ENCODE assay signal across 19 cellular contexts in the genomic region with DNA sequence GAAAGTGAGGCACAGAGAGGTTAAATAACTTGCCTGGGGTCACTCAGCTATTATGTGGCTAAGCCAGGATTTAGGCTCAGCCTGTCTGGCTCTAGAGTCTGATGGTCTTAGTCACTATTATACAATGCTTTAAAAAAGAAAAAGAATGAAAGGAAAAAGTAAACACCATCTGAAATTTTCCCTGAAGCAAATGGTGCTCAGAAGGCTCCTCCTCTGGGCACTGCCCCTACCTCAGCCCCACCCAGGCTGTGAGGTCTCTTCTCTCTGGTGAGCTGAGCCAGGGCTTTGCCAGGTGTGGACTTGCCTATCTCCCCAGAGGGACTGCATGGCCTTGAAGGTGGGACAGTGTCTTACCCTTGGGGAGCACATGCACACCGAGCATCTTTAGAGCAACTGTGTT.
"Had no signal": no experiment of that assay in that cellular context is flagged by ENCODE, and none has a peak within 500 bp of the region (broad histone marks: within the 10 kb centered on the region; RNA-seq: fewer than 3 reads in every experiment).

No MANE protein-coding gene starts in this region.

- H3K4me3 ChIP-seq: skin epidermis had no signal

- H3K27me3 ChIP-seq: foreskin keratinocyte had no signal

- H3K4me3 Mint-ChIP-seq: activated CD8-positive, alpha-beta memory T cell treated with anti-CD3 and anti-CD28 coated beads, Interleukin-2, amount 10 ng/mL, durations not matched to agents 7 days and 5 days; activated naive CD4-positive, alpha-beta T cell treated with anti-CD3 and anti-CD28 coated beads for 36 hours; nephron; T-cell had no signal

- H3K27ac Mint-ChIP-seq: activated CD8-positive, alpha-beta memory T cell treated with anti-CD3 and anti-CD28 coated beads, Interleukin-2, amount 10 ng/mL, durations not matched to agents 7 days and 5 days; activated naive CD4-positive, alpha-beta T cell treated with anti-CD3 and anti-CD28 coated beads for 36 hours; activated T-helper 2 cell treated with anti-CD3 and anti-CD28 coated beads, Interferon-gamma antibody, Interleukin-2, Interleukin-4, amounts not matched to agents 10 μg/mL and 5 μg/mL and 100 μg/mL, durations not matched to agents 14 hours and 24 hours and 36 hours; nephron; T-cell had no signal

- H3K27me3 Mint-ChIP-seq: activated CD8-positive, alpha-beta memory T cell treated with anti-CD3 and anti-CD28 coated beads, Interleukin-2, amount 10 ng/mL, durations not matched to agents 7 days and 5 days; T-cell had no signal

- H3K4me1 Mint-ChIP-seq: activated CD8-positive, alpha-beta memory T cell treated with anti-CD3 and anti-CD28 coated beads, Interleukin-2, amount 10 ng/mL, durations not matched to agents 7 days and 5 days had no signal

- H3K9me3 Mint-ChIP-seq: activated naive CD4-positive, alpha-beta T cell treated with anti-CD3 and anti-CD28 coated beads for 36 hours; nephron; T-cell had no signal

- ATAC-seq: activated CD8-positive, alpha-beta memory T cell treated with anti-CD3 and anti-CD28 coated beads, Interleukin-2, amount 10 ng/mL, durations not matched to agents 7 days and 5 days; foreskin keratinocyte; T-cell had no signal

- H3K27ac ChIP-seq: foreskin keratinocyte, skin epidermis had no signal

- DNase-seq: activated CD4-positive, alpha-beta T cell treated with anti-CD3 and anti-CD28 coated beads, Interleukin-2, amount 50 U/mL, for 48 hours; activated CD8-positive, alpha-beta memory T cell treated with anti-CD3 and anti-CD28 coated beads, Interleukin-2, amount 10 ng/mL, durations not matched to agents 7 days and 5 days; activated naive CD4-positive, alpha-beta T cell treated with anti-CD3 and anti-CD28 coated beads for 36 hours; activated T-cell treated with anti-CD3 and anti-CD28 coated beads, Interleukin-2, amount 50 U/mL, for 1 hour; caudate nucleus; glutamatergic neuron; kidney glomerular epithelial cell; mesendoderm; nucleus accumbens; stimulated activated CD4-positive, alpha-beta T cell treated with anti-CD3 and anti-CD28 coated beads, Interleukin-4, amount 100 ng/mL, for 24 hours; stimulated activated naive CD4-positive, alpha-beta T cell treated with Interleukin-2 at 50 U/mL for 16 hours; substantia nigra; T-cell; T1000; trophoblast cell had no signal

- H3K36me3 Mint-ChIP-seq: activated CD8-positive, alpha-beta memory T cell treated with anti-CD3 and anti-CD28 coated beads, Interleukin-2, amount 10 ng/mL, durations not matched to agents 7 days and 5 days; T-cell had no signal
